9 cellular contexts compared by ENCODE assay signal in the genomic region with DNA sequence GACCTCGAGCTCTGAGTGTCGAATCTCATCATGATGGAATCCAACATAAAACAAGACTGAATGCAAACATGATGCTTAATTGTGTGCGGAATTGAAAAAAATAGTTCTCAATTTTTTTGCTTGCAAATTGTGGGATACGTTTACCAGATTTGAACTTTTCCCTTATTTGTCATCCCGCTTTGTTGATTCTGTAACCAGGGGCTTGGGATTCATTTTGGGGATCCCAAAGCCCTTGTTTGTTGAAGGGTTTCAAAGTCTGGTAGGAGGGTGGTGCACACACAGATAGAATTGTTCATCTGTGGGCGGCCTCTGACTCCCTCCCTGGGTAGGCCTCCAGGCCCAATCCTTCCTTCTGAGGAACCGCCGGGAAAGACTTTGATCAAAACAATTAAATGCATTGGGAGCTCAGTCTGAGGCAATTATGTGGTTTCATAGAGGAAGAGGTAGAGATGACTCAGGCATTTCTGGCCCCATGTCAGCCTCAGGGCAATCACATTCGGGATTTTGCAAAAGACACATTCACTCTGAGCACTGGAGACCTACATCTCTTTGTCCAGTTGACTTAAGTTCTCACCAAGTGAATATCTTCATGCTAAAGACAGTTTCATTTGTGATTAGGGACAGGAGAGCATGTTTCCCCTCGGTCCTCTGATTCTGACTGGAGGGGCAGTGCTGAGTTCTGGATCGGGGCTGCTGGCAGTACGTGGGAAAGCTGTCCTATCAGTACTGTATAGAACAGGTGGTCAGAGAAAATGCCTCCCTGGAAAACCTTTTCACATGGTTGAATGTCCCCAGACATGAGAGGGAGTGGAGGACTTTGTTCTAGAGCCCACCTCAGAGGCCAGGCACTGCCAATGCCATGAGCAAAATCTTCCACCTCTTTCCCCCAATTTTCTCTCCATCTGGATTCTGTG. TPM values are rescaled to one million over a fixed set of nuclear protein-coding genes. Genes with fewer than 3 reads are reported as not detected.
A peak's percentile ranks its signal among the peaks of the same experiment; 100 is the strongest.
DNase-seq lines count a peak whose midpoint lies in the region; ATAC-seq and TF ChIP-seq lines count a peak whose summit lies in the region.
"Had no signal": no experiment of that assay in that cellular context is flagged by ENCODE, and none has a peak within 500 bp of the region (broad histone marks: within the 10 kb centered on the region; RNA-seq: fewer than 3 reads in every experiment).

No MANE protein-coding gene starts in this region.

- H3K36me3 Mint-ChIP-seq in HFFc6 (ENCODE audit: low read depth), result no peaks in the 10 kb centered on the region
- no peaks in the 10 kb centered on the region for H3K36me3 Mint-ChIP-seq in T-cell

- no peaks in the 10 kb centered on the region for H3K9me3 ChIP-seq in SJSA1 (replicated peaks)
- H3K9me3 ChIP-seq in transverse colon, result no peaks in the 10 kb centered on the region
- H3K9me3 ChIP-seq in effector memory CD4-positive, alpha-beta T cell (ENCODE audit: control insufficient read depth, low read length), result no peaks in the 10 kb centered on the region
- H3K9me3 ChIP-seq: spleen had no signal

- TF ChIP-seq POLR2A in transverse colon (IDR thresholded peaks at IDR 0.05), result no peak

- peak; percentile 91 for DNase-seq in HFFc6
- DNase-seq in SJSA1 (ENCODE audit: low read depth in 1 of 2, low spot score in 2 of 2), result peak; percentile 86 to 90
- DNase-seq in fibroblast of peridontal ligament (ENCODE audit: extremely low read depth), result peak; percentile 92
- DNase-seq in transverse colon, result peak; percentile 33
- DNase-seq in GM19238 (ENCODE audit: insufficient read length, low spot score), result no peak
- no peak for DNase-seq in effector memory CD4-positive, alpha-beta T cell
- no peak for DNase-seq in T-cell
- DNase-seq: kidney, spleen had no signal

- H3K27ac ChIP-seq in SJSA1 (peak overlapping the region; percentile 34), transverse colon (no peak overlapping the region)
- H3K27ac ChIP-seq in effector memory CD4-positive, alpha-beta T cell (ENCODE audit: insufficient read depth, low read length, poor library complexity, severe bottlenecking), result no peak overlapping the region
- H3K27ac ChIP-seq: spleen had no signal

- H3K4me3 Mint-ChIP-seq in HFFc6, result peak overlapping the region; percentile 54
- no peak overlapping the region for H3K4me3 Mint-ChIP-seq in T-cell

- POLR2A ChIA-PET in T-cell (lab: Charles Lee), result no interaction called here

- 42 to 61% methylated on average over 5 to 12 of the region's 12 CpGs for WGBS in transverse colon (ENCODE audit: low coverage in 1 of 2), 2 donors

- no peaks in the 10 kb centered on the region; the same call in 1 of the 2 replicates for H3K27me3 ChIP-seq in SJSA1 (replicated peaks)
- H3K27me3 ChIP-seq in transverse colon, result peaks cover 8% of the 10 kb centered on the region
- H3K27me3 ChIP-seq in effector memory CD4-positive, alpha-beta T cell (replicated peaks; ENCODE audit: control insufficient read depth, insufficient read depth, low read length, poor library complexity, severe bottlenecking), result peaks cover 3% of the 10 kb centered on the region

- H3K27ac Mint-ChIP-seq in HFFc6, result peak overlapping the region; percentile 48
- no peak overlapping the region for H3K27ac Mint-ChIP-seq in T-cell

- H3K4me1 ChIP-seq in SJSA1 (replicated peaks), result peaks cover 44% of the 10 kb centered on the region
- no peaks in the 10 kb centered on the region for H3K4me1 ChIP-seq in transverse colon
- H3K4me1 ChIP-seq in effector memory CD4-positive, alpha-beta T cell (ENCODE audit: control insufficient read depth, insufficient read depth, low read length, poor library complexity, severe bottlenecking), result no peaks in the 10 kb centered on the region
- H3K4me1 ChIP-seq: spleen had no signal

- ATAC-seq in T-cell (replicated peaks in 1 of 4), result no peak

- H3K27me3 Mint-ChIP-seq in HFFc6 (ENCODE audit: insufficient read depth), result peaks cover 19% of the 10 kb centered on the region
- peaks cover 64 to 81% of the 10 kb centered on the region in 2 donors for H3K27me3 Mint-ChIP-seq in T-cell

- no peak for TF ChIP-seq EP300 in transverse colon (IDR thresholded peaks at IDR 0.05; ENCODE audit: low read depth)

- H3K36me3 ChIP-seq in SJSA1 (no peaks in the 10 kb centered on the region), transverse colon (no peaks in the 10 kb centered on the region)
- H3K36me3 ChIP-seq in effector memory CD4-positive, alpha-beta T cell (ENCODE audit: control insufficient read depth, insufficient read depth, low read length), result no peaks in the 10 kb centered on the region
- H3K36me3 ChIP-seq: spleen had no signal

- no peaks in the 10 kb centered on the region for H3K9me3 Mint-ChIP-seq in HFFc6
- H3K9me3 Mint-ChIP-seq in T-cell, result no peaks in the 10 kb centered on the region

- TF ChIP-seq CTCF in HFFc6 (IDR thresholded peaks at IDR 0.05) (no peak), transverse colon (IDR thresholded peaks at IDR 0.05) (no peak)

- H3K4me1 Mint-ChIP-seq in HFFc6 (ENCODE audit: low read depth), result peaks cover 77% of the 10 kb centered on the region
- no peaks in the 10 kb centered on the region for H3K4me1 Mint-ChIP-seq in T-cell

- H3K4me3 ChIP-seq in SJSA1, result no peak overlapping the region
- no peak overlapping the region for H3K4me3 ChIP-seq in transverse colon
- no peak overlapping the region for H3K4me3 ChIP-seq in effector memory CD4-positive, alpha-beta T cell (ENCODE audit: insufficient read depth, low read depth, low read length, poor library complexity, severe bottlenecking)
- H3K4me3 ChIP-seq: spleen had no signal

- intact Hi-C loops in transverse colon (cut with DNase I; ENCODE audit: low total_unique reads), result no loop called here

- in situ Hi-C loops in transverse colon (cut with MboI; ENCODE audit: low pct_ligation_motif_present in 1 of 4, low pct_unique_long_range_greater_than_20kb in 1 of 4, low sequenced_read_pairs in 3 of 4), result no loop called here

- CTCF ChIA-PET in T-cell (lab: Charles Lee), result no interaction called here

RNA-seq across cellular contexts. Expression of a gene that starts 27.8 kb away (rescaled TPM):
- total RNA-seq in HFFc6 (2021; fragmentation: NEBNext Ultra II Directional; extraction: Animal tissue kit (Norgen Biotek cat#: 25700)), result not detected
- total RNA-seq in SJSA1 (2014; rRNA removed; shearing (Covaris generic)), result not detected in 2 replicates
- total RNA-seq in transverse colon (not detected), T-cell (not detected)
- total RNA-seq: kidney, spleen had no signal

RNA-seq across cellular contexts. Expression of a gene that starts 45.7 kb away (rescaled TPM):
- not detected for total RNA-seq in HFFc6 (2021; fragmentation: NEBNext Ultra II Directional; extraction: Animal tissue kit (Norgen Biotek cat#: 25700))
- not detected in 2 replicates for total RNA-seq in SJSA1 (2014; rRNA removed; shearing (Covaris generic))
- total RNA-seq in transverse colon (not detected), T-cell (not detected)
- total RNA-seq: kidney had no signal

RNA-seq across cellular contexts. Expression of a gene that starts 55.9 kb away (rescaled TPM):
- total RNA-seq in HFFc6 (2021; fragmentation: NEBNext Ultra II Directional; extraction: Animal tissue kit (Norgen Biotek cat#: 25700)), result not detected
- total RNA-seq in SJSA1 (2014; rRNA removed; shearing (Covaris generic)), result not detected in 2 replicates
- total RNA-seq in transverse colon (not detected), T-cell (not detected)
- total RNA-seq: kidney, spleen had no signal

Comparison
In these comparisons a context has a peak if more than half of its experiments do, and no peak if none do; other contexts are left out.
1. DNase-seq: peak in HFFc6 (single experiment), SJSA1 (2 of 2), fibroblast of peridontal ligament (single experiment) and transverse colon (single experiment); none in GM19238 (single experiment), effector memory CD4-positive, alpha-beta T cell (0 of 3) and T-cell (0 of 34).